8 cellular contexts compared by ENCODE assay signal in the genomic region with DNA sequence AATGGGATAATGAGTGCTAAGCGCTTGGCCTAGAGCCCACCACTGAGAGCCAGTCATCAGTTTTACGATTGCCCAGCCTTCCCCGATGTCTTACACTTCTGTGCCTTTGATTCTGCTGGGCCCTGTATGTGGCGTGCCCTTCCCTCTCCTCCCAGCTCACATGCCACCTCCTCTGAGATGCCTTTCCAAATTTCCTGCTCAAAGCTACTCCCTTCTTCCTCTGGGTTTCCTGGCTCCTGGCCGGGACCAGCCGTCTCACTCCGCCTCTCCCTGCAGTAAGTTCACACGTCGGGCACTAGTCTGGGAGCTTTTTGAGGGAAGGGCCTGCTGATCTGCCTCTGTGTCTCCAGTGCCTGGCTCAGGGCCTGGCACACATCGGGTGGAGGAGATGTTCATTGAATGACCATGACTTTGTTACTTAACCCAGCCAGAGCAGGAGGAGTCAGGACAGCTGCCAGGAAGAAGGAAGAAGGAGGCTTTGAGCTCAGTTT.
DNase-seq lines count a peak whose midpoint lies in the region; ATAC-seq and TF ChIP-seq lines count a peak whose summit lies in the region.
"Had no signal": no experiment of that assay in that cellular context is flagged by ENCODE, and none has a peak within 500 bp of the region (broad histone marks: within the 10 kb centered on the region; RNA-seq: fewer than 3 reads in every experiment).

No MANE protein-coding gene starts in this region.

- no peak overlapping the region for H3K4ac ChIP-seq in IMR-90 (ENCODE audit: low read depth, low read length)

- H3K79me1 ChIP-seq in IMR-90 (ENCODE audit: low read depth in 1 of 2, low read length in 2 of 2), result peaks cover 39 to 91% of the 10 kb centered on the region in 2 experiments

- no peak overlapping the region for H3K56ac ChIP-seq in IMR-90 (ENCODE audit: extremely low read depth, insufficient read depth, low read length)

- TF ChIP-seq POLR2A in IMR-90 (IDR thresholded peaks at IDR 0.05; ENCODE audit: low read depth, low read length) (no peak), lower leg skin (IDR thresholded peaks at IDR 0.05) (no peak), thyroid gland (IDR thresholded peaks at IDR 0.05) (peak in 1 of 2 donors; percentile 5)

- dilution Hi-C loops in IMR-90 (cut with HindIII; ENCODE audit: low sequenced_read_pairs, unreplicated experiment), result no loop called here

- H3K4me2 ChIP-seq in IMR-90 (ENCODE audit: low read depth, low read length) (no peak overlapping the region), hepatocyte (no peak overlapping the region)

- 38% methylated on average over 3 of the region's 10 CpGs; no CpG with 5 or more reads in 1 of the 2 experiments for WGBS in IMR-90 (ENCODE audit: extremely low coverage in 2 of 2, insufficient read length in 1 of 2), 2 experiments
- 23 to 31% methylated on average over 10 of the region's 10 CpGs for WGBS in lower leg skin, 2 donors
- WGBS in thyroid gland, 2 donors, result 24% methylated on average over 10 of the region's 10 CpGs
- 65% methylated on average over 10 of the region's 10 CpGs for WGBS in hepatocyte (ENCODE audit: low lambda C conversion rate, missing lambda C conversion rate)

- no peaks in the 10 kb centered on the region for H3K79me2 ChIP-seq in hepatocyte

- ATAC-seq in IMR-90 (ENCODE audit: low read depth) (peak; percentile 59), HG02970 (IDR thresholded peaks at IDR 0.05; ENCODE audit: low FRiP score, unreplicated experiment) (no peak), GM19455 (IDR thresholded peaks at IDR 0.05; ENCODE audit: unreplicated experiment) (no peak)

- no peak overlapping the region for H3K9ac ChIP-seq in IMR-90 (ENCODE audit: low read depth, low read length)

- no peak for TF ChIP-seq RAD21 in IMR-90 (IDR thresholded peaks at IDR 0.05; ENCODE audit: low read length)

- H2AK9ac ChIP-seq in IMR-90 (replicated peaks; ENCODE audit: low read depth, low read length, poor library complexity), result peak overlapping the region; percentile 43

- no peak overlapping the region for H2BK20ac ChIP-seq in IMR-90 (ENCODE audit: low read depth, low read length)

- no TSS peak for BruUV-seq in IMR-90 (replicated peaks; lab: Mats Ljungman, UMichigan)

- H3K27me3 ChIP-seq in IMR-90 (ENCODE audit: control insufficient read depth, insufficient read depth, low read length) (no peaks in the 10 kb centered on the region), thyroid gland (no peaks in the 10 kb centered on the region), hepatocyte (no peaks in the 10 kb centered on the region)

- TF ChIP-seq CTCF in IMR-90 (conservative IDR thresholded peaks at IDR 0.05; ENCODE audit: low read depth, low read length) (no peak), choroid plexus epithelial cell (conservative IDR thresholded peaks at IDR 0.05; ENCODE audit: low read depth, low read length) (no peak), lower leg skin (IDR thresholded peaks at IDR 0.05) (no peak), thyroid gland (IDR thresholded peaks at IDR 0.05) (peak in 1 of 6 experiments; percentile 9), hepatocyte (IDR thresholded peaks at IDR 0.05; ENCODE audit: poor library complexity) (no peak)

- peaks cover 78% of the 10 kb centered on the region for H4K20me1 ChIP-seq in IMR-90 (ENCODE audit: insufficient read depth, low read length)
- peaks cover 6% of the 10 kb centered on the region for H4K20me1 ChIP-seq in hepatocyte (ENCODE audit: insufficient read depth, poor library complexity, severe bottlenecking)

- H3K18ac ChIP-seq in IMR-90 (ENCODE audit: low read depth, low read length), result no peak overlapping the region

- H3K36me3 ChIP-seq in IMR-90 (ENCODE audit: control insufficient read depth, insufficient read depth, low read length) (no peaks in the 10 kb centered on the region), thyroid gland (no peaks in the 10 kb centered on the region), hepatocyte (replicated peaks; ENCODE audit: insufficient read depth, low read depth) (no peaks in the 10 kb centered on the region)

- H3K14ac ChIP-seq in IMR-90 (replicated peaks; ENCODE audit: low read depth, low read length), result 0 out of 2 replicates have a peak overlapping the region, but pooled peaks have one; percentile 37

- CTCF ChIA-PET in IMR-90 (lab: Yijun Ruan, JAX), result interaction anchor here (0.5 to 1.0 kb wide), 2 partner anchors 69 to 98 kb away, joined by 3 to 6 read pairs; no protein-coding TSS in a partner anchor

- no peak overlapping the region for H3K27ac ChIP-seq in IMR-90 (ENCODE audit: insufficient read depth, low read length)
- H3K27ac ChIP-seq in thyroid gland, result peak overlapping the region; percentile 81 to 86 (median 86)
- H3K27ac ChIP-seq in hepatocyte, result no peak overlapping the region

- in situ Hi-C loops in IMR-90 (cut with MboI; ENCODE audit: low sequenced_read_pairs), result no loop called here

- peaks cover 19% of the 10 kb centered on the region; the same call in 1 of the 2 replicates for H3K9me1 ChIP-seq in IMR-90 (ENCODE audit: insufficient read depth, low read length)

- H4K8ac ChIP-seq in IMR-90 (ENCODE audit: low read depth in 2 of 2, low read length in 2 of 2), result no peak overlapping the region; a peak in 1 of 4 replicates

- peak overlapping the region; percentile 18 for H2AFZ ChIP-seq in IMR-90 (replicated peaks; ENCODE audit: low read length, poor library complexity)
- no peak overlapping the region for H2AFZ ChIP-seq in hepatocyte

- no peak overlapping the region for H2BK5ac ChIP-seq in IMR-90 (ENCODE audit: low read depth, low read length, poor library complexity, severe bottlenecking)

- intact Hi-C loops in IMR-90 (cut with micrococcal nuclease), result no loop called here
- intact Hi-C loops in lower leg skin (cut with DNase I; ENCODE audit: low total_unique reads), result no loop called here
- intact Hi-C loops in thyroid gland (cut with DNase I), result no loop called here

- no peak overlapping the region for H2BK120ac ChIP-seq in IMR-90 (ENCODE audit: low read depth, low read length)

- H2AK5ac ChIP-seq in IMR-90 (ENCODE audit: low read depth, low read length), result no peak overlapping the region; the same call in 1 of the 2 replicates

- POLR2A ChIA-PET in IMR-90 (lab: Charles Lee; ENCODE audit: unreplicated experiment), result no interaction called here

- DNase-seq in IMR-90 (peak; percentile 38), choroid plexus epithelial cell (ENCODE audit: low read depth) (peak; percentile 23), lower leg skin (ENCODE audit: low spot score in 2 of 2) (peak; percentile 56 to 90), thyroid gland (peak; percentile 86 to 87), hepatocyte (ENCODE audit: low spot score) (no peak)
- DNase-seq: NCI-H2171 had no signal

- H3K9me3 ChIP-seq in IMR-90 (ENCODE audit: control insufficient read depth, insufficient read depth, low read length), result no peaks in the 10 kb centered on the region
- H3K9me3 ChIP-seq in thyroid gland, result no peaks in the 10 kb centered on the region
- H3K9me3 ChIP-seq in hepatocyte (ENCODE audit: low read depth), result no peaks in the 10 kb centered on the region

- no peak overlapping the region for H2BK15ac ChIP-seq in IMR-90 (ENCODE audit: low read depth, low read length)

- H3K23ac ChIP-seq in IMR-90 (ENCODE audit: low read depth, low read length), result 0 out of 2 replicates have a peak overlapping the region, but pooled peaks have one; percentile 38

- H3K9me2 ChIP-seq in hepatocyte (replicated peaks; ENCODE audit: insufficient read depth), result no peaks in the 10 kb centered on the region

- H3K4me3 ChIP-seq in IMR-90 (ENCODE audit: insufficient read depth, low read depth, low read length), result no peak overlapping the region
- no peak overlapping the region for H3K4me3 ChIP-seq in choroid plexus epithelial cell (ENCODE audit: low read depth, low read length)
- no peak overlapping the region for H3K4me3 ChIP-seq in lower leg skin (ENCODE audit: low read depth, poor library complexity, severe bottlenecking)
- no peak overlapping the region for H3K4me3 ChIP-seq in thyroid gland (replicated peaks in 1 of 3)
- H3K4me3 ChIP-seq in hepatocyte, result no peak overlapping the region

- H4K5ac ChIP-seq in IMR-90 (ENCODE audit: low read depth, low read length), result no peak overlapping the region

- H4K91ac ChIP-seq in IMR-90 (ENCODE audit: insufficient read depth, low read depth, low read length), result no peak overlapping the region

- H3K4me1 ChIP-seq in IMR-90 (ENCODE audit: control insufficient read depth, insufficient read depth, low read length), result peaks cover 16% of the 10 kb centered on the region
- H3K4me1 ChIP-seq in thyroid gland, result peaks cover 39 to 47% of the 10 kb centered on the region in 2 donors
- peaks cover 12% of the 10 kb centered on the region for H3K4me1 ChIP-seq in hepatocyte (ENCODE audit: insufficient read depth)

TF ChIP-seq in IMR-90, 13 proteins besides CTCF, POLR2A, EP300 and RAD21 (continues in another document):
- TF ChIP-seq, protein P1, sequence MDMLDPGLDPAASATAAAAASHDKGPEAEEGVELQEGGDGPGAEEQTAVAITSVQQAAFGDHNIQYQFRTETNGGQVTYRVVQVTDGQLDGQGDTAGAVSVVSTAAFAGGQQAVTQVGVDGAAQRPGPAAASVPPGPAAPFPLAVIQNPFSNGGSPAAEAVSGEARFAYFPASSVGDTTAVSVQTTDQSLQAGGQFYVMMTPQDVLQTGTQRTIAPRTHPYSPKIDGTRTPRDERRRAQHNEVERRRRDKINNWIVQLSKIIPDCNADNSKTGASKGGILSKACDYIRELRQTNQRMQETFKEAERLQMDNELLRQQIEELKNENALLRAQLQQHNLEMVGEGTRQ (IDR thresholded peaks at IDR 0.05; ENCODE audit: low read depth, low read length), result no peak
- TF ChIP-seq MAZ (IDR thresholded peaks at IDR 0.05; ENCODE audit: borderline replicate concordance, low read depth, low read length), result no peak
- no peak for TF ChIP-seq CEBPB (IDR thresholded peaks at IDR 0.05; ENCODE audit: low read depth, low read length)
- TF ChIP-seq FOS (IDR thresholded peaks at IDR 0.05; ENCODE audit: low read depth, low read length), result no peak
- TF ChIP-seq SMC3 (IDR thresholded peaks at IDR 0.05; ENCODE audit: low read depth, low read length), result no peak
- TF ChIP-seq MXI1 (IDR thresholded peaks at IDR 0.05; ENCODE audit: borderline replicate concordance, low read depth, low read length), result no peak
- TF ChIP-seq BHLHE40 (IDR thresholded peaks at IDR 0.05; ENCODE audit: low read depth, low read length), result no peak
- TF ChIP-seq ELK1 (IDR thresholded peaks at IDR 0.05; ENCODE audit: borderline replicate concordance, low read depth, low read length), result no peak
- no peak for TF ChIP-seq RCOR1 (IDR thresholded peaks at IDR 0.05; ENCODE audit: insufficient replicate concordance, low read length)
- TF ChIP-seq CHD1 (IDR thresholded peaks at IDR 0.05; ENCODE audit: low read depth, low read length), result no peak

Comparison
In these comparisons a context has a peak if more than half of its experiments do, and no peak if none do; other contexts are left out.
1. H3K27ac ChIP-seq: peak in thyroid gland (3 of 3); none in IMR-90 (single experiment) and hepatocyte (single experiment).